In the genomic region with DNA sequence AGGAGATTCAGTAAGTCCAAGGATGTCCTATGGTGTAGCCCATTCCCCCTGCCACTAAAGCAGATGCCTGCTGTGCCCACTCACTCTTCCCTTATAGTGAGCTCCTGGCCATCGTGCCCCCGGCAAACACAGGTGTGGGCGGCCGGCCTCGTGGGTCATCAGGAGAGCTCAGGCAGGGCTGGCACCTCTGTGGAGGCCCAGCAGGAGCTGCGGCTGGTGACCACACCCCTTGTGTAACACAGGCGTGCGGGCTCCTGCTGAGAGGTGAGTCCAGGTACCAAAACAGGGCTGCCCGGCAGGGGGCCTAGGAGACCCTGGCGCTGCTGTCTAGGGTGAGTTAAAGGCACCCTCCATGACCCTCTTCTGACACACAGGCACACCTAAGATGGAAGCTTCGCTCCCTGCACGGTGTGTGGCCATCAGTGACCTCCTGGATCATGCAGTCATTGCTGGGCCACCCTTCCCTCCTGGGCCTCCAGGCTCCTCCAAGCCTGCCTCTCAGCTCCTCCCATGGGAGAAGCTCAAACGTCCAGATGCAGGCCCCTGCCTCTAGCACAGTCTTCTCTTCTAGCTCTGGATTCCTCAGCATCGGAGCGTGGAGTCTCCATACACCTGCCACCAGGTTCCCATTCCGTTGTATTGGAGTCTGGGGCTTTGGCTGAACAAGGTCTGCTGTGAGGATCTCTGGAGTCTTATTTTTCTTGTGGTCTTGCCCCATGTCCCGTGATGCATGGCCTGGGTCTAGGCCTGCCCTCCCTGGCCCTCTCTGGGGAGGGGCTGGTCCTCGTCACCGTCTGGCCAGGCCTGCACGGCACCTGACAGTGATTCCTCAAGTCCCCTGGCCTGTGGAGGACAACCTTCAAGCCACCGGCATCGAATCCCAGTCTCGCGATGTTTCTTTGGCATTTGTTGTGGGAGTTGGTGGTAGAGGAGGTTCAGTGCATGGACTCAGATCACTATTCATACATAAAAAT, we compare ENCODE assay signal across 15 cellular contexts.
"Had no signal": no experiment of that assay in that cellular context is flagged by ENCODE, and none has a peak within 500 bp of the region (broad histone marks: within the 10 kb centered on the region; RNA-seq: fewer than 3 reads in every experiment).

No MANE protein-coding gene starts in this region.

- H3K36me3 Mint-ChIP-seq: mesothelial cell of epicardium had no signal

- DNase-seq: central memory CD4-positive, alpha-beta T cell; cortex of kidney; dorsolateral prefrontal cortex; effector CD8-positive, alpha-beta T cell; heart left ventricle; hippocampal formation; kidney glomerular epithelial cell; posterior cingulate gyrus; small intestine; stimulated activated CD4-positive, alpha-beta T cell treated with anti-CD3 and anti-CD28 coated beads, Interleukin-12 subunit alpha, Interleukin-12 subunit beta, amount 100 ng/mL, for 4 hours; stimulated activated naive CD4-positive, alpha-beta T cell treated with Interleukin-2 at 50 U/mL for 16 hours; thyroid gland had no signal

- H3K4me3 Mint-ChIP-seq: mesothelial cell of epicardium, nephron had no signal

- H3K27ac Mint-ChIP-seq: mesothelial cell of epicardium had no signal

- ATAC-seq: left lobe of liver had no signal
